In the genomic region with DNA sequence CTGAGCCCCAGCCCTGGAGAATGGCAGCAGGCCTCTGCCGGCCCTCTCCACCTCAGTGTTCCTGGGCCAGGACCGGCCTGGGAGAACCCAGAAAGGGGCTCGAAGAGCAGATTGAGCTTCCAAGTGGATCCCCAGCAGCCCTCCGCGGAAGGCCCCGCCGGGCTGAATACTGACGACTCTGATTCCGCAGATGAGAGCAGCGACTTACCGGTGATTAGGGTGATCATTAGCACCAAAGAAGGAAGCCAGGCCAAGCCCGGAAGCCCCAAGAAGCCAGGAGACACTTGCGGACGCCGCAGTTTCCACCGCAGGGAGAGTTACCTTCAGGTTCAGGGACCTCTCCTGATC, we compare ENCODE assay signal across 18 cellular contexts. TPM values are rescaled to one million over a fixed set of nuclear protein-coding genes. Genes with fewer than 3 reads are reported as not detected.
DNase-seq lines count a peak whose midpoint lies in the region; ATAC-seq lines count a peak whose summit lies in the region.
"Had no signal": no experiment of that assay in that cellular context is flagged by ENCODE, and none has a peak within 500 bp of the region (broad histone marks: within the 10 kb centered on the region; RNA-seq: fewer than 3 reads in every experiment).

No MANE protein-coding gene starts in this region.

- no peak overlapping the region for H3K9ac ChIP-seq in BLaER1

- intact Hi-C loops in activated CD4-positive, alpha-beta T cell treated with anti-CD3 and anti-CD28 coated beads, Interleukin-2, amount 10 ng/mL, durations not matched to agents 24 days and 14 days (cut with micrococcal nuclease), result no loop called here

- peaks cover 19% of the 10 kb centered on the region; the same call in 1 of the 2 replicates for H3K9me3 ChIP-seq in BLaER1
- no peaks in the 10 kb centered on the region for H3K9me3 ChIP-seq in T-helper 17 cell (ENCODE audit: control insufficient read depth, low read length, poor library complexity, severe bottlenecking)

- H3K27ac ChIP-seq in BLaER1, result no peak overlapping the region
- H3K27ac ChIP-seq: 22Rv1 had no signal

- H3K36me3 Mint-ChIP-seq in activated CD4-positive, alpha-beta T cell treated with anti-CD3 and anti-CD28 coated beads, Interleukin-2, amount 10 ng/mL, durations not matched to agents 24 days and 14 days (ENCODE audit: low read depth), result no peaks in the 10 kb centered on the region
- H3K36me3 Mint-ChIP-seq in T-helper 17 cell (ENCODE audit: low read depth), result no peaks in the 10 kb centered on the region
- H3K36me3 Mint-ChIP-seq: CD4-positive, alpha-beta memory T cell had no signal

- ATAC-seq in T-helper 17 cell (no peak), HG02588 (IDR thresholded peaks at IDR 0.05; ENCODE audit: unreplicated experiment) (no peak)

- H3K9me3 Mint-ChIP-seq in activated CD4-positive, alpha-beta T cell treated with anti-CD3 and anti-CD28 coated beads, Interleukin-2, amount 10 ng/mL, durations not matched to agents 24 days and 14 days, result no peaks in the 10 kb centered on the region

- no peak overlapping the region for H3K27ac Mint-ChIP-seq in activated CD4-positive, alpha-beta T cell treated with anti-CD3 and anti-CD28 coated beads, Interleukin-2, amount 10 ng/mL, durations not matched to agents 24 days and 14 days
- peak overlapping the region; percentile 34 for H3K27ac Mint-ChIP-seq in T-helper 17 cell
- H3K27ac Mint-ChIP-seq: B cell; CD4-positive, alpha-beta memory T cell had no signal

- peaks cover 84% of the 10 kb centered on the region for H3K27me3 ChIP-seq in BLaER1

- H3K4me3 ChIP-seq in BLaER1, result no peak overlapping the region

- H3K4me2 ChIP-seq in BLaER1, result peak overlapping the region; percentile 60

- no peak overlapping the region for H3K4me3 Mint-ChIP-seq in activated CD4-positive, alpha-beta T cell treated with anti-CD3 and anti-CD28 coated beads, Interleukin-2, amount 10 ng/mL, durations not matched to agents 24 days and 14 days
- no peak overlapping the region for H3K4me3 Mint-ChIP-seq in T-helper 17 cell
- H3K4me3 Mint-ChIP-seq: B cell; CD4-positive, alpha-beta memory T cell had no signal

- peaks cover 39% of the 10 kb centered on the region; the same call in 1 of the 2 replicates for H4K20me1 ChIP-seq in BLaER1

- H3K36me3 ChIP-seq in BLaER1, result no peaks in the 10 kb centered on the region

- H3K4me1 ChIP-seq in BLaER1, result peaks cover 22% of the 10 kb centered on the region

- H3K4me1 Mint-ChIP-seq in activated CD4-positive, alpha-beta T cell treated with anti-CD3 and anti-CD28 coated beads, Interleukin-2, amount 10 ng/mL, durations not matched to agents 24 days and 14 days, result peaks cover 27% of the 10 kb centered on the region
- H3K4me1 Mint-ChIP-seq in T-helper 17 cell, result peaks cover 17% of the 10 kb centered on the region

- DNase-seq in activated CD4-positive, alpha-beta T cell treated with anti-CD3 and anti-CD28 coated beads, Interleukin-2, amount 10 ng/mL, durations not matched to agents 24 days and 14 days, result peak; percentile 36
- DNase-seq in activated CD4-positive, alpha-beta T cell treated with anti-CD3 and anti-CD28 coated beads, Interleukin-2, amount 50 U/mL, for 48 hours, result no peak
- no peak for DNase-seq in T-helper 17 cell
- no peak for DNase-seq in HuH-7.5 (ENCODE audit: low spot score)
- DNase-seq: C1 segment of cervical spinal cord; Calu3; CD4-positive, alpha-beta memory T cell; COR-L47; DMS79 treated with DMSO at 0.1 percent for 48 hours; GF-D8; GOT3; HCEC 1CT had no signal

- peaks cover 5% of the 10 kb centered on the region for H3K27me3 Mint-ChIP-seq in activated CD4-positive, alpha-beta T cell treated with anti-CD3 and anti-CD28 coated beads, Interleukin-2, amount 10 ng/mL, durations not matched to agents 24 days and 14 days
- no peaks in the 10 kb centered on the region for H3K27me3 Mint-ChIP-seq in T-helper 17 cell
- H3K27me3 Mint-ChIP-seq: CD4-positive, alpha-beta memory T cell had no signal

RNA-seq across cellular contexts. Expression of gene CXorf49, which starts 49.9 kb away (rescaled TPM):
- total RNA-seq in activated CD4-positive, alpha-beta T cell treated with anti-CD3 and anti-CD28 coated beads, Interleukin-2, amount 10 ng/mL, durations not matched to agents 24 days and 14 days, result not detected in 2 replicates
- total RNA-seq in T-helper 17 cell, result not detected
- total RNA-seq: B cell; CD4-positive, alpha-beta memory T cell; G401 had no signal

RNA-seq across cellular contexts. Expression of gene CXCR3, which starts 49.9 kb away (rescaled TPM):
- 34.5 and 35.2 TPM in 2 replicates for total RNA-seq in activated CD4-positive, alpha-beta T cell treated with anti-CD3 and anti-CD28 coated beads, Interleukin-2, amount 10 ng/mL, durations not matched to agents 24 days and 14 days
- 1 to 10 TPM; 3.1 to 5.8 TPM for total RNA-seq in T-helper 17 cell
- total RNA-seq: Calu3, Daoy, G401 had no signal
